In genomic region chr16:70573451-70574121, GRCh38 we compare ENCODE assay signal across 8 cellular contexts. TPM values are rescaled to one million over a fixed set of nuclear protein-coding genes. Genes with fewer than 3 reads are reported as not detected.
DNase-seq lines count a peak whose midpoint lies in the region; ATAC-seq and FAIRE-seq lines count a peak whose summit lies in the region.

No MANE protein-coding gene starts in this region.

- peaks cover 46% of the 10 kb centered on the region for H3K4me1 Mint-ChIP-seq in stimulated activated naive CD8-positive, alpha-beta T cell treated with anti-CD3 and anti-CD28 coated beads, Interleukin-15, Interleukin-2, amounts not matched to agents 100 ng/mL and 50 ng/mL, for 24 hours (ENCODE audit: low read depth)

- H3K36me3 ChIP-seq in esophagus (ENCODE audit: control insufficient read depth in 2 of 2, insufficient read depth in 2 of 2, low read length in 1 of 2) = peaks cover 19 to 36% of the 10 kb centered on the region in 2 donors
- peaks cover 40 to 48% of the 10 kb centered on the region in 2 donors for H3K36me3 ChIP-seq in mucosa of rectum (ENCODE audit: control insufficient read depth in 2 of 2, insufficient read depth in 2 of 2, low read length in 2 of 2)
- peaks cover 0 to 15% of the 10 kb centered on the region in 2 donors for H3K36me3 ChIP-seq in aorta (ENCODE audit: control insufficient read depth in 1 of 2, insufficient read depth in 2 of 2, low read length in 1 of 2)

- peak overlapping the region; percentile 50 to 60 for H3K27ac ChIP-seq in esophagus (ENCODE audit: low read depth in 2 of 2, low read length in 1 of 2)
- H3K27ac ChIP-seq in mucosa of rectum (ENCODE audit: low read depth in 2 of 2, low read length in 2 of 2) = peak overlapping the region; percentile 6 to 44
- H3K27ac ChIP-seq in aorta (ENCODE audit: low read depth in 1 of 2, low read length in 2 of 2) = peak overlapping the region; percentile 49 to 73

- no peaks in the 10 kb centered on the region for H3K27me3 Mint-ChIP-seq in stimulated activated naive CD8-positive, alpha-beta T cell treated with anti-CD3 and anti-CD28 coated beads, Interleukin-15, Interleukin-2, amounts not matched to agents 100 ng/mL and 50 ng/mL, for 24 hours

- H3K27me3 ChIP-seq in esophagus (ENCODE audit: control insufficient read depth in 1 of 2, insufficient read depth in 2 of 2, low read length in 2 of 2) (no peaks in the 10 kb centered on the region), mucosa of rectum (ENCODE audit: control insufficient read depth in 2 of 2, insufficient read depth in 2 of 2, low read length in 2 of 2) (no peaks in the 10 kb centered on the region), aorta (ENCODE audit: control insufficient read depth in 1 of 2, insufficient read depth in 2 of 2, low read length in 1 of 2) (no peaks in the 10 kb centered on the region)

- H3K4me3 Mint-ChIP-seq in stimulated activated naive CD8-positive, alpha-beta T cell treated with anti-CD3 and anti-CD28 coated beads, Interleukin-15, Interleukin-2, amounts not matched to agents 100 ng/mL and 50 ng/mL, for 24 hours = no peak overlapping the region

- no peaks in the 10 kb centered on the region for H3K9me3 Mint-ChIP-seq in stimulated activated naive CD8-positive, alpha-beta T cell treated with anti-CD3 and anti-CD28 coated beads, Interleukin-15, Interleukin-2, amounts not matched to agents 100 ng/mL and 50 ng/mL, for 24 hours

- peaks cover 65% of the 10 kb centered on the region for H3K36me3 Mint-ChIP-seq in stimulated activated naive CD8-positive, alpha-beta T cell treated with anti-CD3 and anti-CD28 coated beads, Interleukin-15, Interleukin-2, amounts not matched to agents 100 ng/mL and 50 ng/mL, for 24 hours (ENCODE audit: low read depth)

- H3K4me3 ChIP-seq in esophagus (ENCODE audit: low read depth in 1 of 2, low read length in 2 of 2) = no peak overlapping the region
- H3K4me3 ChIP-seq in mucosa of rectum (ENCODE audit: low read length in 2 of 2) = no peak overlapping the region
- no peak overlapping the region for H3K4me3 ChIP-seq in aorta (ENCODE audit: low read length in 2 of 2)

- WGBS in esophagus, 2 donors = 54 to 63% methylated on average over 5 of the region's 5 CpGs
- 5 to 7% methylated on average over 5 of the region's 5 CpGs for WGBS in aorta, 2 donors

- FAIRE-seq in HTR-8/SVneo (lab: Jason Lieb, UNC) = no peak

- ATAC-seq in stimulated activated naive CD8-positive, alpha-beta T cell treated with anti-CD3 and anti-CD28 coated beads, Interleukin-15, Interleukin-2, amounts not matched to agents 100 U/mL and 50 U/mL, for 24 hours = no peak
- ATAC-seq in aorta (ENCODE audit: low FRiP score) = peak; percentile 70

- no peak overlapping the region for H3K9ac ChIP-seq in mucosa of rectum (ENCODE audit: low read depth in 1 of 2, low read length in 2 of 2)

- intact Hi-C loops in aorta (cut with DNase I) = loop anchor here (5.0 to 10.0 kb wide), 3 partner anchors 74 to 181 kb away; partner anchors contain the start of gene IL34 (in 1 of the 2)

- H3K9me3 ChIP-seq in esophagus (ENCODE audit: control insufficient read depth in 2 of 2, insufficient read depth in 1 of 2, low read depth in 1 of 2, low read length in 1 of 2) (no peaks in the 10 kb centered on the region), mucosa of rectum (ENCODE audit: control insufficient read depth in 2 of 2, low read length in 2 of 2) (no peaks in the 10 kb centered on the region), aorta (ENCODE audit: control insufficient read depth, low read length) (no peaks in the 10 kb centered on the region)

- no peak for DNase-seq in stimulated activated naive CD8-positive, alpha-beta T cell treated with anti-CD3 and anti-CD28 coated beads, Interleukin-15, Interleukin-2, amounts not matched to agents 100 U/mL and 50 U/mL, for 24 hours
- peak in 1 of 2 donors; percentile 62 for DNase-seq in aorta
- DNase-seq in HTR-8/SVneo (ENCODE audit: insufficient read length, low spot score) = no peak
- no peak for DNase-seq in cerebellar nuclear complex (lab: John Stamatoyannopoulos, UW)
- DNase-seq in COLO829 (ENCODE audit: low spot score) = no peak

- H3K27ac Mint-ChIP-seq in stimulated activated naive CD8-positive, alpha-beta T cell treated with anti-CD3 and anti-CD28 coated beads, Interleukin-15, Interleukin-2, amounts not matched to agents 100 ng/mL and 50 ng/mL, for 24 hours = peak overlapping the region; percentile 45

- H3K4me1 ChIP-seq in esophagus (ENCODE audit: control insufficient read depth in 2 of 2, insufficient read depth in 2 of 2, low read length in 1 of 2) (peaks cover 2% of the 10 kb centered on the region in 2 donors), mucosa of rectum (ENCODE audit: control insufficient read depth in 2 of 2, insufficient read depth in 2 of 2, low read length in 2 of 2) (peaks cover 5 to 7% of the 10 kb centered on the region in 2 donors), aorta (ENCODE audit: control insufficient read depth in 1 of 2, insufficient read depth in 2 of 2, low read length in 2 of 2) (peaks cover 7% of the 10 kb centered on the region in 2 donors)

RNA-seq across cellular contexts. Expression of gene SF3B3, which starts 50.0 kb away (rescaled TPM):
- polyA plus RNA-seq in esophagus = 100 to 1,000 TPM; 114 to 129 TPM
- total RNA-seq in aorta = 100 to 1,000 TPM; 137 to 175 TPM
- 10 to 100 TPM; 15.3 to 55.2 TPM for polyA plus RNA-seq in aorta

RNA-seq across cellular contexts. Expression of gene COG4, which starts 50.2 kb away (rescaled TPM):
- polyA plus RNA-seq in esophagus (10 to 100 TPM; 41.8 to 42.7 TPM), aorta (10 to 100 TPM; 18.2 to 96.2 TPM)
- total RNA-seq in aorta = 10 to 100 TPM; 35.7 to 44.6 TPM
